Comparison of ENCODE assay signal across 8 cellular contexts in genomic region chr5:50958852-50959457, GRCh38.
A peak's percentile ranks its signal among the peaks of the same experiment; 100 is the strongest.
DNase-seq lines count a peak whose midpoint lies in the region; ATAC-seq and TF ChIP-seq lines count a peak whose summit lies in the region.

No MANE protein-coding gene starts in this region.

- peak; percentile 47 for TF ChIP-seq CTCF in astrocyte of the cerebellum (IDR thresholded peaks at IDR 0.05; ENCODE audit: low read depth, low read length, missing control alignments)

- H3K4me3 ChIP-seq in astrocyte of the cerebellum (ENCODE audit: low read depth, low read length): no peak overlapping the region

- ATAC-seq in GM18868 (IDR thresholded peaks at IDR 0.05; ENCODE audit: unreplicated experiment) (peak; percentile 37), left lobe of liver (peak; percentile 73), GM19467 (IDR thresholded peaks at IDR 0.05; ENCODE audit: unreplicated experiment) (no peak), HG03108 (IDR thresholded peaks at IDR 0.05; ENCODE audit: unreplicated experiment) (no peak)

- in situ Hi-C loops in astrocyte of the cerebellum (cut with HindIII; ENCODE audit: low sequenced_read_pairs): no loop called here

- peak; percentile 39 for DNase-seq in COLO829 (ENCODE audit: low spot score)
- DNase-seq in NCI-H187 treated with DMSO at 0.1 percent for 48 hours (lab: John Stamatoyannopoulos, UW): peak; percentile 10
- peak; percentile 12 for DNase-seq in astrocyte of the cerebellum (ENCODE audit: low read depth)
- no peak for DNase-seq in left lobe of liver (ENCODE audit: low spot score)
- no peak for DNase-seq in KG1 (lab: John Stamatoyannopoulos, UW)

Comparison
In these comparisons a context has a peak if more than half of its experiments do, and no peak if none do; other contexts are left out.
1. DNase-seq: peak in COLO829 (single experiment), NCI-H187 treated with DMSO at 0.1 percent for 48 hours (single experiment) and astrocyte of the cerebellum (single experiment); none in left lobe of liver (single experiment) and KG1 (single experiment).
2. ATAC-seq: peak in GM18868 (single experiment) and left lobe of liver (single experiment); none in GM19467 (single experiment) and HG03108 (single experiment).